Comparison of ENCODE assay signal across 11 cellular contexts in genomic region chr5:150630016-150630415, GRCh38. TPM values are rescaled to one million over a fixed set of nuclear protein-coding genes. Genes with fewer than 3 reads are reported as not detected.
"Had no signal": no experiment of that assay in that cellular context is flagged by ENCODE, and none has a peak within 500 bp of the region (broad histone marks: within the 10 kb centered on the region; RNA-seq: fewer than 3 reads in every experiment).

No MANE protein-coding gene starts in this region.

- ATAC-seq: WTC11 had no signal

- H3K27ac Mint-ChIP-seq: activated T-helper 2 cell treated with anti-CD3 and anti-CD28 coated beads, Interferon-gamma antibody, Interleukin-2, Interleukin-4, amounts not matched to agents 10 μg/mL and 5 μg/mL and 100 μg/mL, durations not matched to agents 14 hours and 24 hours and 36 hours; WTC11 had no signal

- DNase-seq: activated CD4-positive, alpha-beta T cell treated with anti-CD3 and anti-CD28 coated beads for 48 hours; activated naive CD4-positive, alpha-beta T cell treated with anti-CD3 and anti-CD28 coated beads, Interleukin-2, amount 50 U/mL, for 16 hours; cerebellar nuclear complex; dermis blood vessel endothelial cell; mesenchymal stem cell; SK-N-SH; T-helper 1 cell had no signal

- H3K9me3 Mint-ChIP-seq: activated T-helper 2 cell treated with anti-CD3 and anti-CD28 coated beads, Interferon-gamma antibody, Interleukin-2, Interleukin-4, amounts not matched to agents 10 μg/mL and 5 μg/mL and 100 μg/mL, durations not matched to agents 14 hours and 24 hours and 36 hours; brain; WTC11 had no signal

- H3K9ac ChIP-seq: SK-N-SH had no signal

- H3K9me3 ChIP-seq: SK-N-SH had no signal

- H3K36me3 Mint-ChIP-seq: brain, WTC11 had no signal

- H3K4me3 Mint-ChIP-seq: brain, WTC11 had no signal

- H3K4me2 ChIP-seq: SK-N-SH had no signal

RNA-seq across cellular contexts. Expression of gene SYNPO, which starts 10.4 kb away (rescaled TPM):
- polyA plus RNA-seq: neural cell had no signal

RNA-seq across cellular contexts. Expression of gene MYOZ3, which starts 31.0 kb away (rescaled TPM):
- polyA plus RNA-seq: neural cell had no signal
